Comparison of ENCODE assay signal across 1 cellular context in genomic region chr19:3324405-3324856, GRCh38.
TF ChIP-seq lines count a peak whose summit lies in the region.

No MANE protein-coding gene starts in this region.

TF ChIP-seq in K562, 482 proteins besides CTCF, POLR2A, EP300 and RAD21 (continued from another document and continues in another):
- TF ChIP-seq, protein P1, sequence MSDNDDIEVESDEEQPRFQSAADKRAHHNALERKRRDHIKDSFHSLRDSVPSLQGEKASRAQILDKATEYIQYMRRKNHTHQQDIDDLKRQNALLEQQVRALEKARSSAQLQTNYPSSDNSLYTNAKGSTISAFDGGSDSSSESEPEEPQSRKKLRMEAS (CRISPR knock-in tag; IDR thresholded peaks at IDR 0.05) = peak; percentile 14; the same call in 1 of the 2 replicates
- TF ChIP-seq ZNF212 (CRISPR knock-in tag; IDR thresholded peaks at IDR 0.05) = no peak
- no peak for TF ChIP-seq SAFB2 (IDR thresholded peaks at IDR 0.05; ENCODE audit: borderline replicate concordance, low read depth, low read length, severe bottlenecking)
- TF ChIP-seq NFIC (IDR thresholded peaks at IDR 0.05) = peak; percentile 66
- no peak for TF ChIP-seq FOXK1 (CRISPR knock-in tag; IDR thresholded peaks at IDR 0.05; ENCODE audit: borderline replicate concordance)
- TF ChIP-seq, protein P2, sequence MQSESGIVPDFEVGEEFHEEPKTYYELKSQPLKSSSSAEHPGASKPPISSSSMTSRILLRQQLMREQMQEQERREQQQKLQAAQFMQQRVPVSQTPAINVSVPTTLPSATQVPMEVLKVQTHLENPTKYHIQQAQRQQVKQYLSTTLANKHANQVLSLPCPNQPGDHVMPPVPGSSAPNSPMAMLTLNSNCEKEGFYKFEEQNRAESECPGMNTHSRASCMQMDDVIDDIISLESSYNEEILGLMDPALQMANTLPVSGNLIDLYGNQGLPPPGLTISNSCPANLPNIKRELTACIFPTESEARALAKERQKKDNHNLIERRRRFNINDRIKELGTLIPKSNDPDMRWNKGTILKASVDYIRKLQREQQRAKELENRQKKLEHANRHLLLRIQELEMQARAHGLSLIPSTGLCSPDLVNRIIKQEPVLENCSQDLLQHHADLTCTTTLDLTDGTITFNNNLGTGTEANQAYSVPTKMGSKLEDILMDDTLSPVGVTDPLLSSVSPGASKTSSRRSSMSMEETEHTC (IDR thresholded peaks at IDR 0.05) = no peak
- peak; percentile 85 for TF ChIP-seq HDAC2 (IDR thresholded peaks at IDR 0.05)
- TF ChIP-seq GTF2E2 (tag; IDR thresholded peaks at IDR 0.05) = no peak
- TF ChIP-seq, protein P3, sequence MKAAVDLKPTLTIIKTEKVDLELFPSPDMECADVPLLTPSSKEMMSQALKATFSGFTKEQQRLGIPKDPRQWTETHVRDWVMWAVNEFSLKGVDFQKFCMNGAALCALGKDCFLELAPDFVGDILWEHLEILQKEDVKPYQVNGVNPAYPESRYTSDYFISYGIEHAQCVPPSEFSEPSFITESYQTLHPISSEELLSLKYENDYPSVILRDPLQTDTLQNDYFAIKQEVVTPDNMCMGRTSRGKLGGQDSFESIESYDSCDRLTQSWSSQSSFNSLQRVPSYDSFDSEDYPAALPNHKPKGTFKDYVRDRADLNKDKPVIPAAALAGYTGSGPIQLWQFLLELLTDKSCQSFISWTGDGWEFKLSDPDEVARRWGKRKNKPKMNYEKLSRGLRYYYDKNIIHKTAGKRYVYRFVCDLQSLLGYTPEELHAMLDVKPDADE (conservative IDR thresholded peaks at IDR 0.05; ENCODE audit: control insufficient read depth, low read depth, low read length) = 0 out of 2 replicates have a peak, but pooled peaks have one; percentile 29
- TF ChIP-seq, protein P4, sequence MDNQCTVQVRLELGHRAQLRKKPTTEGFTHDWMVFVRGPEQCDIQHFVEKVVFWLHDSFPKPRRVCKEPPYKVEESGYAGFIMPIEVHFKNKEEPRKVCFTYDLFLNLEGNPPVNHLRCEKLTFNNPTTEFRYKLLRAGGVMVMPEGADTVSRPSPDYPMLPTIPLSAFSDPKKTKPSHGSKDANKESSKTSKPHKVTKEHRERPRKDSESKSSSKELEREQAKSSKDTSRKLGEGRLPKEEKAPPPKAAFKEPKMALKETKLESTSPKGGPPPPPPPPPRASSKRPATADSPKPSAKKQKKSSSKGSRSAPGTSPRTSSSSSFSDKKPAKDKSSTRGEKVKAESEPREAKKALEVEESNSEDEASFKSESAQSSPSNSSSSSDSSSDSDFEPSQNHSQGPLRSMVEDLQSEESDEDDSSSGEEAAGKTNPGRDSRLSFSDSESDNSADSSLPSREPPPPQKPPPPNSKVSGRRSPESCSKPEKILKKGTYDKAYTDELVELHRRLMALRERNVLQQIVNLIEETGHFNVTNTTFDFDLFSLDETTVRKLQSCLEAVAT (IDR thresholded peaks at IDR 0.05) = 0 out of 4 replicates have a peak, but pooled peaks of 1 of the 2 experiments have one; percentile 24
- TF ChIP-seq KAT7 (CRISPR knock-in tag; IDR thresholded peaks at IDR 0.05; ENCODE audit: borderline replicate concordance) = no peak
- no peak for TF ChIP-seq ZNF436 (CRISPR knock-in tag; IDR thresholded peaks at IDR 0.05)
- TF ChIP-seq BCLAF1 (IDR thresholded peaks at IDR 0.05; ENCODE audit: borderline replicate concordance in 1 of 2, control insufficient read depth in 1 of 2, low read depth in 2 of 2, low read length in 1 of 2) = no peak
- TF ChIP-seq HDAC1 (IDR thresholded peaks at IDR 0.05) = peak; percentile 44 to 70; a peak in 2 of 4 replicates
- 0 out of 2 replicates have a peak, but pooled peaks have one; percentile 8 for TF ChIP-seq BHLHE40 (IDR thresholded peaks at IDR 0.05; ENCODE audit: low read length)
- TF ChIP-seq SRSF9 (IDR thresholded peaks at IDR 0.05; ENCODE audit: borderline replicate concordance, low read depth, low read length) = no peak
- peak; percentile 36 for TF ChIP-seq ARID1B (IDR thresholded peaks at IDR 0.05)
- no peak for TF ChIP-seq USF2 (CRISPR knock-in tag; IDR thresholded peaks at IDR 0.05)
- TF ChIP-seq ATF1 (CRISPR knock-in tag; IDR thresholded peaks at IDR 0.05) = no peak
- TF ChIP-seq ATF1 (tag; IDR thresholded peaks at IDR 0.05) = 0 out of 2 replicates have a peak, but pooled peaks have one; percentile 16
- TF ChIP-seq, protein P5, sequence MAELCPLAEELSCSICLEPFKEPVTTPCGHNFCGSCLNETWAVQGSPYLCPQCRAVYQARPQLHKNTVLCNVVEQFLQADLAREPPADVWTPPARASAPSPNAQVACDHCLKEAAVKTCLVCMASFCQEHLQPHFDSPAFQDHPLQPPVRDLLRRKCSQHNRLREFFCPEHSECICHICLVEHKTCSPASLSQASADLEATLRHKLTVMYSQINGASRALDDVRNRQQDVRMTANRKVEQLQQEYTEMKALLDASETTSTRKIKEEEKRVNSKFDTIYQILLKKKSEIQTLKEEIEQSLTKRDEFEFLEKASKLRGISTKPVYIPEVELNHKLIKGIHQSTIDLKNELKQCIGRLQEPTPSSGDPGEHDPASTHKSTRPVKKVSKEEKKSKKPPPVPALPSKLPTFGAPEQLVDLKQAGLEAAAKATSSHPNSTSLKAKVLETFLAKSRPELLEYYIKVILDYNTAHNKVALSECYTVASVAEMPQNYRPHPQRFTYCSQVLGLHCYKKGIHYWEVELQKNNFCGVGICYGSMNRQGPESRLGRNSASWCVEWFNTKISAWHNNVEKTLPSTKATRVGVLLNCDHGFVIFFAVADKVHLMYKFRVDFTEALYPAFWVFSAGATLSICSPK (IDR thresholded peaks at IDR 0.05; ENCODE audit: borderline replicate concordance) = peak; percentile 79; the same call in 1 of the 2 replicates
- peak; percentile 89; the same call in 1 of the 2 replicates for TF ChIP-seq PTBP1 (IDR thresholded peaks at IDR 0.05; ENCODE audit: low read depth, low read length)
- TF ChIP-seq CBX8 (IDR thresholded peaks at IDR 0.05; ENCODE audit: borderline replicate concordance, extremely low read depth, low read depth, low read length, poor library complexity, severe bottlenecking) = no peak
- no peak for TF ChIP-seq RFX7 (CRISPR knock-in tag; IDR thresholded peaks at IDR 0.05)
- no peak for TF ChIP-seq LEF1 (IDR thresholded peaks at IDR 0.05)
- TF ChIP-seq FOSL1 (tag; conservative IDR thresholded peaks at IDR 0.05) = no peak
- peak; percentile 25 for TF ChIP-seq E2F8 (IDR thresholded peaks at IDR 0.05; ENCODE audit: low read depth, partially characterized antibody)
- no peak for TF ChIP-seq MYBL2 (IDR thresholded peaks at IDR 0.05; ENCODE audit: low read depth)
- no peak for TF ChIP-seq MYBL2 (CRISPR knock-in tag; IDR thresholded peaks at IDR 0.05; ENCODE audit: borderline replicate concordance)
- TF ChIP-seq, protein P6, sequence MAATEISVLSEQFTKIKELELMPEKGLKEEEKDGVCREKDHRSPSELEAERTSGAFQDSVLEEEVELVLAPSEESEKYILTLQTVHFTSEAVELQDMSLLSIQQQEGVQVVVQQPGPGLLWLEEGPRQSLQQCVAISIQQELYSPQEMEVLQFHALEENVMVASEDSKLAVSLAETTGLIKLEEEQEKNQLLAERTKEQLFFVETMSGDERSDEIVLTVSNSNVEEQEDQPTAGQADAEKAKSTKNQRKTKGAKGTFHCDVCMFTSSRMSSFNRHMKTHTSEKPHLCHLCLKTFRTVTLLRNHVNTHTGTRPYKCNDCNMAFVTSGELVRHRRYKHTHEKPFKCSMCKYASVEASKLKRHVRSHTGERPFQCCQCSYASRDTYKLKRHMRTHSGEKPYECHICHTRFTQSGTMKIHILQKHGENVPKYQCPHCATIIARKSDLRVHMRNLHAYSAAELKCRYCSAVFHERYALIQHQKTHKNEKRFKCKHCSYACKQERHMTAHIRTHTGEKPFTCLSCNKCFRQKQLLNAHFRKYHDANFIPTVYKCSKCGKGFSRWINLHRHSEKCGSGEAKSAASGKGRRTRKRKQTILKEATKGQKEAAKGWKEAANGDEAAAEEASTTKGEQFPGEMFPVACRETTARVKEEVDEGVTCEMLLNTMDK (IDR thresholded peaks at IDR 0.05; ENCODE audit: borderline replicate concordance, insufficient read depth, low read depth, low read length, poor library complexity, severe bottlenecking) = peak; percentile 47
- TF ChIP-seq TARDBP (IDR thresholded peaks at IDR 0.05) = 0 out of 2 replicates have a peak, but pooled peaks have one; percentile 28
- TF ChIP-seq SMARCE1 (IDR thresholded peaks at IDR 0.05) = no peak
- TF ChIP-seq, protein P7, sequence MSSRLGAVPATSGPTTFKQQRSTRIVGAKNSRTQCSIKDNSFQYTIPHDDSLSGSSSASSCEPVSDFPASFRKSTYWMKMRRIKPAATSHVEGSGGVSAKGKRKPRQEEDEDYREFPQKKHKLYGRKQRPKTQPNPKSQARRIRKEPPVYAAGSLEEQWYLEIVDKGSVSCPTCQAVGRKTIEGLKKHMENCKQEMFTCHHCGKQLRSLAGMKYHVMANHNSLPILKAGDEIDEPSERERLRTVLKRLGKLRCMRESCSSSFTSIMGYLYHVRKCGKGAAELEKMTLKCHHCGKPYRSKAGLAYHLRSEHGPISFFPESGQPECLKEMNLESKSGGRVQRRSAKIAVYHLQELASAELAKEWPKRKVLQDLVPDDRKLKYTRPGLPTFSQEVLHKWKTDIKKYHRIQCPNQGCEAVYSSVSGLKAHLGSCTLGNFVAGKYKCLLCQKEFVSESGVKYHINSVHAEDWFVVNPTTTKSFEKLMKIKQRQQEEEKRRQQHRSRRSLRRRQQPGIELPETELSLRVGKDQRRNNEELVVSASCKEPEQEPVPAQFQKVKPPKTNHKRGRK (tag; IDR thresholded peaks at IDR 0.05) = no peak
- no peak for TF ChIP-seq TCF7L2 (IDR thresholded peaks at IDR 0.05; ENCODE audit: low read depth, low read length)
- TF ChIP-seq CC2D1A (IDR thresholded peaks at IDR 0.05) = peak; percentile 73
- no peak for TF ChIP-seq MYC (IDR thresholded peaks at IDR 0.05; ENCODE audit: low read depth, low read length)
- TF ChIP-seq MYC (CRISPR knock-in tag; IDR thresholded peaks at IDR 0.05; ENCODE audit: borderline replicate concordance, low read depth) = no peak
- no peak for TF ChIP-seq LCOR (CRISPR knock-in tag; IDR thresholded peaks at IDR 0.05)
- no peak for TF ChIP-seq IRF9 (tag; IDR thresholded peaks at IDR 0.05)
- TF ChIP-seq BRD9 (IDR thresholded peaks at IDR 0.05; ENCODE audit: low read depth, partially characterized antibody) = no peak
- no peak for TF ChIP-seq TGIF2 (CRISPR knock-in tag; IDR thresholded peaks at IDR 0.05)
- no peak for TF ChIP-seq PURB (CRISPR knock-in tag; IDR thresholded peaks at IDR 0.05; ENCODE audit: low read depth)
- TF ChIP-seq SMARCA5 (IDR thresholded peaks at IDR 0.05) = peak; percentile 100
- peak; percentile 63 for TF ChIP-seq ZNF263 (CRISPR knock-in tag; IDR thresholded peaks at IDR 0.05; ENCODE audit: borderline replicate concordance)
- TF ChIP-seq RFX1 (IDR thresholded peaks at IDR 0.05) = no peak
